2 cellular contexts compared by ENCODE assay signal in genomic region chr7:139011373-139011772, GRCh38.
TF ChIP-seq lines count a peak whose summit lies in the region.

No MANE protein-coding gene starts in this region.

TF ChIP-seq in GM23338, 12 proteins besides CTCF, POLR2A, EP300 and RAD21:
- TF ChIP-seq REST (IDR thresholded peaks at IDR 0.05; ENCODE audit: unreplicated experiment) (no peak), EZH2phosphoT487 (IDR thresholded peaks at IDR 0.05; ENCODE audit: unreplicated experiment) (no peak), ZNF331 (CRISPR knock-in tag; IDR thresholded peaks at IDR 0.05; ENCODE audit: low read depth) (no peak), ETS1 (IDR thresholded peaks at IDR 0.05) (no peak), NANOG (IDR thresholded peaks at IDR 0.05; ENCODE audit: borderline replicate concordance) (no peak), EZH2 (IDR thresholded peaks at IDR 0.05; ENCODE audit: low read depth, unreplicated experiment) (no peak), STAT1 (IDR thresholded peaks at IDR 0.05; ENCODE audit: unreplicated experiment) (no peak), JUNB (IDR thresholded peaks at IDR 0.05; ENCODE audit: unreplicated experiment) (no peak)

TF ChIP-seq in WTC11, 78 proteins besides CTCF, POLR2A, EP300 and RAD21 (continued from another document):
- no peak for TF ChIP-seq ZNF281 (CRISPR knock-in tag; IDR thresholded peaks at IDR 0.05)
